Comparison of ENCODE assay signal across 1 cellular context in the genomic region with DNA sequence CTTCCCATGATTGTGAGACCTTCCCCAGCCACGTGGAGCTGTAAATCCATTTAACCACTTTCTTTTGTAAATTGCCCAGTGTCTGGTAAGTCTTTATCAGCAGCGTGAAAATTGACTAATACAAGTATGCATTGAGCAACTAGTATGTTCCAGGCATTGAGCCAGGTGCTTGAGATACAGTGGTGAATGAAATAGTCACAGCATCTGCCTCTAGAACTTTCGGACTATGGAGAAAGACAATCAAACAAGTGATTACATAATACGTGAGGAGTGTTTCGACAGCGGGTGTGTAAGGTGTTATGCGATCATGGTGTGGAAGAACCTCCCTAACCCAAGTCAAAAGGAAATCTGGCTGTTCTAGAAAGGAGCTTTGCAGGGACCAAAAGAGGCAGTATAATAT.
TF ChIP-seq lines count a peak whose summit lies in the region.

No MANE protein-coding gene starts in this region.

TF ChIP-seq in K562, 482 proteins besides CTCF, POLR2A, EP300 and RAD21:
- TF ChIP-seq CEBPG (CRISPR knock-in tag; IDR thresholded peaks at IDR 0.05) (0 out of 2 replicates have a peak, but pooled peaks have one; percentile 26), CEBPG (tag; conservative IDR thresholded peaks at IDR 0.05 in 1 of 2, IDR thresholded peaks at IDR 0.05 in 1 of 2) (peak; percentile 64 to 65), RBM25 (IDR thresholded peaks at IDR 0.05; ENCODE audit: low read depth, low read length, severe bottlenecking) (peak; percentile 34), NFIC (IDR thresholded peaks at IDR 0.05) (0 out of 2 replicates have a peak, but pooled peaks have one; percentile 8), NR1H2 (CRISPR knock-in tag; IDR thresholded peaks at IDR 0.05) (no peak), HDAC1 (IDR thresholded peaks at IDR 0.05) (no peak), BRCA1 (IDR thresholded peaks at IDR 0.05) (no peak), BRCA1 (CRISPR knock-in tag; IDR thresholded peaks at IDR 0.05) (no peak), KDM5B (IDR thresholded peaks at IDR 0.05; ENCODE audit: insufficient replicate concordance, low read depth, low read length) (no peak), ZEB2 (IDR thresholded peaks at IDR 0.05) (no peak), ZNF561 (CRISPR knock-in tag; conservative IDR thresholded peaks at IDR 0.05) (no peak), CEBPB (tag; IDR thresholded peaks at IDR 0.05) (peak; percentile 90)
- TF ChIP-seq, protein P1, sequence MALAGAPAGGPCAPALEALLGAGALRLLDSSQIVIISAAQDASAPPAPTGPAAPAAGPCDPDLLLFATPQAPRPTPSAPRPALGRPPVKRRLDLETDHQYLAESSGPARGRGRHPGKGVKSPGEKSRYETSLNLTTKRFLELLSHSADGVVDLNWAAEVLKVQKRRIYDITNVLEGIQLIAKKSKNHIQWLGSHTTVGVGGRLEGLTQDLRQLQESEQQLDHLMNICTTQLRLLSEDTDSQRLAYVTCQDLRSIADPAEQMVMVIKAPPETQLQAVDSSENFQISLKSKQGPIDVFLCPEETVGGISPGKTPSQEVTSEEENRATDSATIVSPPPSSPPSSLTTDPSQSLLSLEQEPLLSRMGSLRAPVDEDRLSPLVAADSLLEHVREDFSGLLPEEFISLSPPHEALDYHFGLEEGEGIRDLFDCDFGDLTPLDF (CRISPR knock-in tag; IDR thresholded peaks at IDR 0.05), result no peak
- TF ChIP-seq, protein P2, sequence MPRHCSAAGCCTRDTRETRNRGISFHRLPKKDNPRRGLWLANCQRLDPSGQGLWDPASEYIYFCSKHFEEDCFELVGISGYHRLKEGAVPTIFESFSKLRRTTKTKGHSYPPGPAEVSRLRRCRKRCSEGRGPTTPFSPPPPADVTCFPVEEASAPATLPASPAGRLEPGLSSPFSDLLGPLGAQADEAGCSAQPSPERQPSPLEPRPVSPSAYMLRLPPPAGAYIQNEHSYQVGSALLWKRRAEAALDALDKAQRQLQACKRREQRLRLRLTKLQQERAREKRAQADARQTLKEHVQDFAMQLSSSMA (CRISPR knock-in tag; IDR thresholded peaks at IDR 0.05), result no peak
TF ChIP-seq in K562: peak in this region for 4.
